8 cellular contexts compared by ENCODE assay signal in the genomic region with DNA sequence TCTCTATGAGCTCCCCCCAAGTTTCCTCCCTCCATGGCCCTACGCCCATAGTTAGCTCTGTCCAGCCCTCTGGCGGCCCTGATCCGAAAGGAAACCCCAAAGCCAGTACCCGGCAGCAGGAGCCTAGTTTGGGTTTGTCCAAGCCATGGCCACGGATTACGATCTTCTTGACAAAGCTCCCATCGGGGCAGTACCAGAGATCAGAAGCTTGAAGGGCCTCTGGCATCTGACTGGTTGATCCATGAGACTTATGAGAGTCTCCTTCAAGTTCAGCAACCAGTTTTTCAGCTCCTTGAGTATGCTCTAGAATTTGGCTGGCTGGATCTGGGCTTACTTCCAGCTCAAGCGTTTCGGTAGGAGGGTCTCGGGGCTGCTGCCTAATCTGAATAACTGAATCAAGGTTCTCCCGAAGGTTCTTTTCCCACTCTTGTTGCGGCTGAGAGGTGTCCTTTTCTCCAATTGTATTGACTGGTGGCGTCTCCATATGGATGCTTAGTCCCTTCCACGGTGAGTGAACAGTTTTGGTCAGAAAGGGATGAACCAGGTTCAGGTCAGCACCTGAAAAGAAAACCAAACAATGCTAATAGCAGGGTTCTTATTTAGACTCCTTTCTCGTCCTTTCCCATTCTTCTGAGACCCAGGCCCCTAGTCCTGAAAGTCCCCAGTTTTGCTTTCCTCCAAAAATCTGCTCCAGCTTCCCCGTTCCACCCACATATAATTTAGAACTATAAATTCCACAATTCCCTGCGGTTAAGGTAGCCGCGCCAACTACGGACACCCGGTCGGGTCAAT. TPM values are rescaled to one million over a fixed set of nuclear protein-coding genes. Genes with fewer than 3 reads are reported as not detected.
DNase-seq lines count a peak whose midpoint lies in the region; TF ChIP-seq lines count a peak whose summit lies in the region.

No MANE protein-coding gene starts in this region.

- H3K4me1 Mint-ChIP-seq in neural crest cell = peaks cover 45% of the 10 kb centered on the region

- H3K4me3 Mint-ChIP-seq in neural crest cell = peak overlapping the region; percentile 93

- peak overlapping the region; percentile 82 for H2AFZ ChIP-seq in PC-9

- H3K9me3 Mint-ChIP-seq in neural crest cell = peaks cover 2% of the 10 kb centered on the region

- peaks cover 2% of the 10 kb centered on the region for H3K27me3 Mint-ChIP-seq in neural crest cell (ENCODE audit: low read depth)

- peak overlapping the region; percentile 74 for H3K4me3 ChIP-seq in PC-9
- peak overlapping the region; percentile 73 for H3K4me3 ChIP-seq in epithelial cell of esophagus (ENCODE audit: low read length)

- H3K27ac ChIP-seq in PC-9 = peak overlapping the region; percentile 35

- TSS peak; percentile 60 for BruUV-seq in PC-9 (replicated peaks; lab: Mats Ljungman, UMichigan)

- H3K4me2 ChIP-seq in PC-9 = peak overlapping the region; percentile 81

- peaks cover 3% of the 10 kb centered on the region for H3K36me3 Mint-ChIP-seq in neural crest cell (ENCODE audit: low read depth)

- no peaks in the 10 kb centered on the region for H3K9me3 ChIP-seq in PC-9 (ENCODE audit: insufficient read depth, low read depth)

- H3K9me2 ChIP-seq in PC-9 (ENCODE audit: insufficient read depth) = no peaks in the 10 kb centered on the region

- no peak for TF ChIP-seq CTCF in PC-9 (conservative IDR thresholded peaks at IDR 0.05)
- no peak for TF ChIP-seq CTCF in epithelial cell of esophagus (IDR thresholded peaks at IDR 0.05; ENCODE audit: insufficient read depth, low read depth, low read length, missing control alignments)
- TF ChIP-seq CTCF in neural crest cell (conservative IDR thresholded peaks at IDR 0.05) = no peak

- peak overlapping the region; percentile 95 for H3K27ac Mint-ChIP-seq in neural crest cell (ENCODE audit: unreplicated experiment)

- peaks cover 43% of the 10 kb centered on the region for H3K79me2 ChIP-seq in PC-9 (ENCODE audit: low read depth)

- CTCF ChIA-PET in PC-9 (lab: Charles Lee) = interaction anchor here (0.6 to 0.8 kb wide), 4 partner anchors 11 to 588 kb away, joined by 3 to 4 read pairs (median 4); a partner anchor contains a TSS

- no peaks in the 10 kb centered on the region for H3K27me3 ChIP-seq in PC-9 (ENCODE audit: insufficient read depth, low read depth)

- intact Hi-C loops in PC-9 (cut with micrococcal nuclease; ENCODE audit: unreplicated experiment) = loop anchor here (1.0 to 5.0 kb wide), 4 partner anchors 15 to 68 kb away; a partner anchor contains a TSS

- H3F3A ChIP-seq in PC-9 (ENCODE audit: insufficient read depth, low read depth) = peaks cover 21% of the 10 kb centered on the region

- POLR2A ChIA-PET in PC-9 (lab: Charles Lee; ENCODE audit: unreplicated experiment) = interaction anchor here (0.6 to 1.1 kb wide), 7 partner anchors 22 to 842 kb away, joined by 4 to 21 read pairs (median 5); no protein-coding TSS in a partner anchor

- peaks cover 29% of the 10 kb centered on the region for H3K4me1 ChIP-seq in PC-9 (replicated peaks; ENCODE audit: insufficient read depth)

- DNase-seq in DMS153 treated with DMSO at 0.1 percent for 48 hours (lab: John Stamatoyannopoulos, UW; ENCODE audit: unreplicated experiment) (peak; percentile 62), DMS153 (lab: John Stamatoyannopoulos, UW) (no peak), PC-9 (no peak), epithelial cell of esophagus (ENCODE audit: low read depth) (no peak), neural crest cell (ENCODE audit: low read depth, low spot score) (no peak), A172 (ENCODE audit: low spot score) (no peak)
- DNase-seq in stimulated activated CD4-positive, alpha-beta T cell treated with anti-CD3 and anti-CD28 coated beads, Interleukin-4, amount 100 ng/mL, for 1 hour = no peak
- no peak for DNase-seq in activated CD4-positive, alpha-beta T cell treated with anti-CD3 and anti-CD28 coated beads for 48 hours

- peaks cover 7% of the 10 kb centered on the region; the same call in 1 of the 2 replicates for H3K36me3 ChIP-seq in PC-9 (ENCODE audit: low read depth)

- H4K20me1 ChIP-seq in PC-9 (ENCODE audit: insufficient read depth) = no peaks in the 10 kb centered on the region

RNA-seq across cellular contexts. Expression of a gene that starts 0.6 kb away (rescaled TPM):
- total RNA-seq in PC-9 (2021) = 11.6 and 12.6 TPM in 2 replicates
- total RNA-seq in neural crest cell = 12.4 and 13.0 TPM in 2 replicates
- total RNA-seq in A172 (2014; rRNA removed; shearing (Covaris generic)) = 4.8 and 8.8 TPM in 2 replicates

RNA-seq across cellular contexts. Expression of a gene that starts 1.4 kb away (rescaled TPM):
- total RNA-seq in PC-9 (2021) (87.2 and 102 TPM in 2 replicates), neural crest cell (83.6 and 87.1 TPM in 2 replicates)
- total RNA-seq in A172 (2014; rRNA removed; shearing (Covaris generic)) = 19.9 and 22.2 TPM in 2 replicates

RNA-seq across cellular contexts. Expression of a gene that starts 20.4 kb away (rescaled TPM):
- total RNA-seq in PC-9 (2021) (15.1 and 22.1 TPM in 2 replicates), neural crest cell (4.6 and 6.6 TPM in 2 replicates)
- 45.0 and 45.7 TPM in 2 replicates for total RNA-seq in A172 (2014; rRNA removed; shearing (Covaris generic))

RNA-seq across cellular contexts. Expression of a gene that starts 22.2 kb away (rescaled TPM):
- 12.6 and 15.9 TPM in 2 replicates for total RNA-seq in PC-9 (2021)
- 3.1 and 4.1 TPM in 2 replicates for total RNA-seq in neural crest cell
- total RNA-seq in A172 (2014; rRNA removed; shearing (Covaris generic)) = not detected in 2 replicates

RNA-seq across cellular contexts. Expression of a gene that starts 24.4 kb away (rescaled TPM):
- total RNA-seq in PC-9 (2021) (38.2 and 42.5 TPM in 2 replicates), neural crest cell (60.9 and 62.3 TPM in 2 replicates)
- total RNA-seq in A172 (2014; rRNA removed; shearing (Covaris generic)) = 4.7 and 7.7 TPM in 2 replicates
